Comparison of ENCODE assay signal across 9 cellular contexts in the genomic region with DNA sequence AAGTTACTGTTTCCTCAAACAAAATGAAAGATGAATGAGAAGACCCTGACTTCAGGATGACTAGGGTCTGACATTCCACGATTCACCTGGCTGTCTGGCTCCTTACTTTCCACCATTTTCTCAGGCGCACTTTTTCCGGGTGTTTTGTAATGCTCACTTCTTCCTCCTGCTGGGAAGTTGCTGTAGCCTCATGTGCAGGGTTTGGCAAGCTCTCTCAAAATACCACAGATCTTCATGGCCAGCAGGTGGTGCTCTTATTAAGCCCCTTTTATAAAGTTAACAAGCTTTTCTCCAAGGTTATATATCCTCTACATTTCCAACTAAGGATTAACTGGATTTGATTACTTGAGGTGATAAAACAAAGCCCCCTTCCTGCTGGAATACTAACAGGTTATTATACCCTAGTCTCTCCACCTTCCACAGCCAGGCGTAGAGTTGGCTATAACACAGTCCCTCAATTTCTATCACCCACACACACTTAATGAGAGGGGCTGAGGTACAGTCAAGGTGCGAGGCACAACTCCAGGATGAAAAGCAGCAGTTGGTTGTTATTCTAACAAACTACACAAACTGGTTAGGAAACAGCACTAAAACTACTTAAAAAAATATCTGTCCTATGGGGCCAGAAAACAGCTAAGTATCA. TPM values are rescaled to one million over a fixed set of nuclear protein-coding genes. Genes with fewer than 3 reads are reported as not detected.
DNase-seq lines count a peak whose midpoint lies in the region; ATAC-seq, FAIRE-seq and TF ChIP-seq lines count a peak whose summit lies in the region.
"Had no signal": no experiment of that assay in that cellular context is flagged by ENCODE, and none has a peak within 500 bp of the region (broad histone marks: within the 10 kb centered on the region; RNA-seq: fewer than 3 reads in every experiment).

No MANE protein-coding gene starts in this region.

- WGBS in mammary epithelial cell (ENCODE audit: low coverage, missing lambda C conversion rate) = 31% methylated on average over 5 of the region's 5 CpGs

- DNase-seq in GM12865 (ENCODE audit: low read depth) (peak; percentile 79), NCI-H1436 treated with DMSO at 0.1 percent for 48 hours (lab: John Stamatoyannopoulos, UW) (peak; percentile 75), T-helper 1 cell (peak in 3 of 5 donors; percentile 34 to 50 (median 39)), mammary epithelial cell (peak; percentile 74)
- peak; percentile 14 to 33 for DNase-seq in stimulated activated CD4-positive, alpha-beta T cell treated with anti-CD3 and anti-CD28 coated beads, Interleukin-12 subunit alpha, Interleukin-12 subunit beta, amount 100 ng/mL, for 24 hours (ENCODE audit: low read depth in 2 of 2)

- ATAC-seq in HG03469 (IDR thresholded peaks at IDR 0.05; ENCODE audit: unreplicated experiment) (no peak), HG02642 (IDR thresholded peaks at IDR 0.05; ENCODE audit: poor library complexity, unreplicated experiment) (no peak)

- no peaks in the 10 kb centered on the region for H3K27me3 ChIP-seq in mammary epithelial cell (ENCODE audit: insufficient read depth, low read length)

- no TSS peak for BruUV-seq in mammary epithelial cell (replicated peaks; lab: Mats Ljungman, UMichigan)

- dilution Hi-C loops in mammary epithelial cell (cut with HindIII; ENCODE audit: low sequenced_read_pairs) = no loop called here

- no peak overlapping the region for H3K9ac ChIP-seq in mammary epithelial cell (ENCODE audit: insufficient read depth, low read length)

- peaks cover 7% of the 10 kb centered on the region for H3K79me2 ChIP-seq in mammary epithelial cell (ENCODE audit: insufficient read depth, low read length)

- TF ChIP-seq CTCF in GM12865 (IDR thresholded peaks at IDR 0.05; ENCODE audit: insufficient read depth, low read depth, low read length, missing control alignments) (peak; percentile 72), mammary epithelial cell (conservative IDR thresholded peaks at IDR 0.05 in 1 of 2, IDR thresholded peaks at IDR 0.05 in 1 of 2; ENCODE audit: extremely low read depth in 1 of 2, insufficient read depth in 1 of 2, low read depth in 1 of 2, low read length in 2 of 2) (peak; percentile 76 to 89)

- no peak overlapping the region for H3K4me2 ChIP-seq in mammary epithelial cell (ENCODE audit: insufficient read depth, low read depth, low read length)

- H3K9me3 ChIP-seq in mammary epithelial cell (replicated peaks; ENCODE audit: insufficient read depth, low read length) = no peaks in the 10 kb centered on the region

- CTCF ChIA-PET in mammary epithelial cell (lab: Charles Lee; ENCODE audit: low non-redundant PET) = interaction anchor here (0.5 to 1.3 kb wide), 8 partner anchors 12 to 240 kb away, joined by 3 to 12 read pairs (median 5); partner anchors contain the start of gene KANSL1

- intact Hi-C loops in mammary epithelial cell (cut with micrococcal nuclease) = loop anchor here (2.0 to 10.0 kb wide), 3 partner anchors 60 to 168 kb away; no protein-coding TSS in a partner anchor

- H2AFZ ChIP-seq in mammary epithelial cell (ENCODE audit: low read depth, low read length) = peak overlapping the region; percentile 25

- no peaks in the 10 kb centered on the region for H3K4me1 ChIP-seq in mammary epithelial cell (ENCODE audit: insufficient read depth, low read length)

- in situ Hi-C loops in mammary epithelial cell (cut with MboI; ENCODE audit: low sequenced_read_pairs in 2 of 2) = no loop called here

- no peak overlapping the region for H3K4me3 ChIP-seq in GM12865 (ENCODE audit: low read depth, low read length)
- H3K4me3 ChIP-seq in mammary epithelial cell (replicated peaks in 1 of 3; ENCODE audit: insufficient read depth in 1 of 3, low read depth in 2 of 3, low read length in 3 of 3) = no peak overlapping the region

- peaks cover 29% of the 10 kb centered on the region for H3K36me3 ChIP-seq in mammary epithelial cell (ENCODE audit: insufficient read depth, low read length)

- no peaks in the 10 kb centered on the region for H4K20me1 ChIP-seq in mammary epithelial cell (ENCODE audit: insufficient read depth, low read length)

- no peak overlapping the region for H3K27ac ChIP-seq in mammary epithelial cell (ENCODE audit: insufficient read depth, low read depth, low read length)

- FAIRE-seq in islet of Langerhans (lab: Jason Lieb, UNC) = peak; percentile 96

RNA-seq across cellular contexts. Expression of gene STH, which starts 45.4 kb away (rescaled TPM):
- not detected for total RNA-seq in mammary epithelial cell
- polyA plus RNA-seq in mammary epithelial cell = not detected
- polyA minus RNA-seq in mammary epithelial cell = not detected
- total RNA-seq: lower leg skin had no signal

Comparison
In these comparisons a context has a peak if more than half of its experiments do, and no peak if none do; other contexts are left out.
1. DNase-seq: peak in every context shown above with its lines; median percentile 79 in GM12865; 75 in NCI-H1436 treated with DMSO at 0.1 percent for 48 hours; 74 in mammary epithelial cell; 39 in T-helper 1 cell; 24 in stimulated activated CD4-positive, alpha-beta T cell treated with anti-CD3 and anti-CD28 coated beads, Interleukin-12 subunit alpha, Interleukin-12 subunit beta, amount 100 ng/mL, for 24 hours.